10 cellular contexts compared by ENCODE assay signal in genomic region chr12:53066594-53066978, GRCh38. TPM values are rescaled to one million over a fixed set of nuclear protein-coding genes. Genes with fewer than 3 reads are reported as not detected.
DNase-seq lines count a peak whose midpoint lies in the region; ATAC-seq and TF ChIP-seq lines count a peak whose summit lies in the region.
"Had no signal": no experiment of that assay in that cellular context is flagged by ENCODE, and none has a peak within 500 bp of the region (broad histone marks: within the 10 kb centered on the region; RNA-seq: fewer than 3 reads in every experiment).

No MANE protein-coding gene starts in this region.

- H3K4me3 ChIP-seq in dorsolateral prefrontal cortex (no peak overlapping the region), ovary (no peak overlapping the region), upper lobe of right lung (no peak overlapping the region)

- WGBS in ovary, 3 donors: 85 to 90% (median 89%) methylated on average over 10 of the region's 10 CpGs

- DNase-seq in cardiac septum (ENCODE audit: low spot score) (peak; percentile 46), left cardiac atrium (no peak), dorsolateral prefrontal cortex (no peak), ovary (peak; percentile 8 to 43 (median 37)), upper lobe of right lung (peak; percentile 60), AG08396 (ENCODE audit: low spot score) (no peak), GOT3 (lab: John Stamatoyannopoulos, UW) (no peak)

- TF ChIP-seq POLR2A in ovary (IDR thresholded peaks at IDR 0.05): no peak

- intact Hi-C loops in cardiac septum (cut with DNase I) (loop anchor here (1.0 to 2.0 kb wide), 2 partner anchors 33 to 130 kb away; no protein-coding TSS in a partner anchor), left cardiac atrium (cut with DNase I) (loop anchor here (2.0 to 10.0 kb wide), 4 partner anchors 32 to 228 kb away; partner anchors contain the start of genes MYG1 (in 1 of the 2) and PFDN5 (in 1 of the 2)), dorsolateral prefrontal cortex (cut with DNase I) (loop anchor here (1.0 to 5.0 kb wide), 3 partner anchors 32 to 126 kb away; no protein-coding TSS in a partner anchor), ovary (cut with DNase I) (loop anchor here in 3 of 4 donors (2.0 to 5.0 kb wide), 2 partner anchors 32 to 131 kb away; no protein-coding TSS in a partner anchor), upper lobe of right lung (cut with DNase I) (loop anchor here (5.0 kb wide), 1 partner anchor 36 kb away; the partner anchor contains the start of gene SOAT2)

- ATAC-seq in left cardiac atrium: no peak
- ATAC-seq in upper lobe of right lung: no peak
- ATAC-seq in HG03354 (IDR thresholded peaks at IDR 0.05; ENCODE audit: poor library complexity, severe bottlenecking, unreplicated experiment): no peak

- H3K9me3 ChIP-seq in ovary (no peaks in the 10 kb centered on the region), upper lobe of right lung (no peaks in the 10 kb centered on the region)

- H3K27me3 ChIP-seq in dorsolateral prefrontal cortex (no peaks in the 10 kb centered on the region), ovary (no peaks in the 10 kb centered on the region), upper lobe of right lung (no peaks in the 10 kb centered on the region)

- H3K36me3 ChIP-seq in ovary (no peaks in the 10 kb centered on the region), upper lobe of right lung (peaks cover 47% of the 10 kb centered on the region)

- peak overlapping the region in 50 of 59 donors; percentile 17 to 97 (median 74) for H3K27ac ChIP-seq in dorsolateral prefrontal cortex
- peak overlapping the region; percentile 40 to 64 for H3K27ac ChIP-seq in ovary
- peak overlapping the region; percentile 8 for H3K27ac ChIP-seq in upper lobe of right lung

- no peak for TF ChIP-seq EP300 in ovary (IDR thresholded peaks at IDR 0.05)

- H3K4me1 ChIP-seq in ovary (ENCODE audit: insufficient read depth) (peaks cover 39% of the 10 kb centered on the region), upper lobe of right lung (peaks cover 44% of the 10 kb centered on the region)

- TF ChIP-seq CTCF in dorsolateral prefrontal cortex (IDR thresholded peaks at IDR 0.05 in 54 of 56, conservative IDR thresholded peaks at IDR 0.05 in 2 of 56; ENCODE audit: low read depth in 1 of 56, partially characterized antibody in 56 of 56): no peak
- no peak for TF ChIP-seq CTCF in ovary (IDR thresholded peaks at IDR 0.05)
- TF ChIP-seq CTCF in upper lobe of right lung (IDR thresholded peaks at IDR 0.05): no peak

RNA-seq across cellular contexts. Expression of gene SPRYD3, which starts 12.6 kb away (rescaled TPM):
- total RNA-seq in cardiac septum (63.5 TPM), left cardiac atrium (10 to 100 TPM; 34.3 to 51.3 TPM), dorsolateral prefrontal cortex (100 to 1,000 TPM in 119 of 120 experiments, 10 to 100 TPM in 1; 74.6 to 263 (median 181) TPM), ovary (10 to 100 TPM; 28.5 to 88.1 (median 79.9) TPM), upper lobe of right lung (50.4 TPM)
- 10 to 100 TPM; 36.9 to 39.9 TPM for polyA plus RNA-seq in ovary

RNA-seq across cellular contexts. Expression of gene TNS2, which starts 16.7 kb away (rescaled TPM):
- total RNA-seq in cardiac septum: 99.3 TPM
- total RNA-seq in left cardiac atrium: 100 to 1,000 TPM; 108 to 122 TPM
- total RNA-seq in dorsolateral prefrontal cortex: 100 to 1,000 TPM in 57 of 120 experiments, 10 to 100 TPM in 63; 51.8 to 194 (median 96.4) TPM
- 100 to 1,000 TPM in 6 of 7 donors, 10 to 100 TPM in 1; 88.7 to 255 (median 190) TPM for total RNA-seq in ovary
- 100 to 1,000 TPM in 1 of 2 donors, 10 to 100 TPM in 1; 66.8 to 161 TPM for polyA plus RNA-seq in ovary
- 232 TPM for total RNA-seq in upper lobe of right lung

RNA-seq across cellular contexts. Expression of gene IGFBP6, which starts 30.9 kb away (rescaled TPM):
- 42.3 TPM for total RNA-seq in cardiac septum
- 100 to 1,000 TPM; 134 to 139 TPM for total RNA-seq in left cardiac atrium
- 10 to 100 TPM in 119 of 120 experiments, 1 to 10 TPM in 1; 9.9 to 54.8 (median 21.6) TPM for total RNA-seq in dorsolateral prefrontal cortex
- total RNA-seq in ovary: 100 to 1,000 TPM in 6 of 7 donors, 10 to 100 TPM in 1; 81.3 to 685 (median 224) TPM
- 100 to 1,000 TPM in 1 of 2 donors, 10 to 100 TPM in 1; 78.9 to 112 TPM for polyA plus RNA-seq in ovary
- total RNA-seq in upper lobe of right lung: 34.6 TPM
- total RNA-seq: activated CD4-positive, alpha-beta T cell treated with anti-CD3 and anti-CD28 coated beads, Interleukin-2, amount 10 ng/mL, durations not matched to agents 24 days and 14 days had no signal

RNA-seq across cellular contexts. Expression of gene SOAT2, which starts 36.7 kb away (rescaled TPM):
- not detected for total RNA-seq in cardiac septum
- not detected for total RNA-seq in left cardiac atrium
- total RNA-seq in dorsolateral prefrontal cortex: under 1 TPM in 4 of 120 experiments, not detected in 116; 0.20 to 0.47 (median 0.30) TPM
- under 1 TPM in 3 of 7 donors, not detected in 4; 0.17 to 0.72 (median 0.53) TPM for total RNA-seq in ovary
- polyA plus RNA-seq in ovary: under 1 TPM; 0.07 to 0.28 TPM
- total RNA-seq in upper lobe of right lung: not detected
- total RNA-seq: activated CD4-positive, alpha-beta T cell treated with anti-CD3 and anti-CD28 coated beads, Interleukin-2, amount 10 ng/mL, durations not matched to agents 24 days and 14 days; LHCN-M2 had no signal

Comparison
In these comparisons a context has a peak if more than half of its experiments do, and no peak if none do; other contexts are left out.
1. DNase-seq: peak in cardiac septum (single experiment), ovary (5 of 5) and upper lobe of right lung (single experiment); none in left cardiac atrium (single experiment), dorsolateral prefrontal cortex (0 of 10), AG08396 (single experiment) and GOT3 (single experiment).
2. H3K27ac ChIP-seq: peak in every context shown above with its lines; median percentile 74 in dorsolateral prefrontal cortex; 52 in ovary; 8 in upper lobe of right lung.